In genomic region chr11:112784323-112785073, GRCh38 we compare ENCODE assay signal across 10 cellular contexts.
DNase-seq lines count a peak whose midpoint lies in the region; ATAC-seq, FAIRE-seq and TF ChIP-seq lines count a peak whose summit lies in the region.
"Had no signal": no experiment of that assay in that cellular context is flagged by ENCODE, and none has a peak within 500 bp of the region (broad histone marks: within the 10 kb centered on the region; RNA-seq: fewer than 3 reads in every experiment).

No MANE protein-coding gene starts in this region.

- ATAC-seq in left colon = no peak

- peak; percentile 55 for DNase-seq in DMS 273 (lab: John Stamatoyannopoulos, UW; ENCODE audit: unreplicated experiment)
- DNase-seq in DMS 273 treated with DMSO at 0.1 percent for 48 hours (lab: John Stamatoyannopoulos, UW) = no peak
- DNase-seq in brain microvascular endothelial cell = peak; percentile 0
- DNase-seq in left colon = peak; percentile 46 to 58
- DNase-seq in urothelium cell line (ENCODE audit: low spot score) = peak; percentile 83
- DNase-seq in D341Med (ENCODE audit: low spot score) = no peak
- DNase-seq in NOMO-1 (lab: John Stamatoyannopoulos, UW; ENCODE audit: unreplicated experiment in 2 of 2) = no peak
- DNase-seq in OCI-M1 (lab: John Stamatoyannopoulos, UW) = no peak
- DNase-seq: NCI-H1092 treated with DMSO at 0.1 percent for 48 hours had no signal

- no peak overlapping the region for H3K4me3 ChIP-seq in brain microvascular endothelial cell (ENCODE audit: low read depth, low read length)

- no peaks in the 10 kb centered on the region for H3K36me3 ChIP-seq in brain microvascular endothelial cell (replicated peaks)

- TF ChIP-seq CTCF in brain microvascular endothelial cell (IDR thresholded peaks at IDR 0.05; ENCODE audit: low read depth, low read length, missing control alignments) = no peak

- no peaks in the 10 kb centered on the region for H3K27me3 ChIP-seq in brain microvascular endothelial cell (replicated peaks)

- intact Hi-C loops in left colon (cut with DNase I, micrococcal nuclease) = no loop called here

- peak; percentile 71 for FAIRE-seq in urothelium cell line (lab: Jason Lieb, UNC)

- in situ Hi-C loops in brain microvascular endothelial cell (cut with HindIII; ENCODE audit: low pct_ligation_motif_present, low sequenced_read_pairs) = no loop called here

- no peak overlapping the region for H3K27ac ChIP-seq in brain microvascular endothelial cell
- H3K27ac ChIP-seq: 22Rv1 had no signal

Comparison
In these comparisons a context has a peak if more than half of its experiments do, and no peak if none do; other contexts are left out.
1. DNase-seq: peak in DMS 273 (single experiment), brain microvascular endothelial cell (single experiment), left colon (2 of 2) and urothelium cell line (single experiment); none in DMS 273 treated with DMSO at 0.1 percent for 48 hours (single experiment), D341Med (single experiment), NOMO-1 (0 of 2) and OCI-M1 (single experiment).